Comparison of ENCODE assay signal across 1 cellular context in genomic region chr6:74870403-74870802, GRCh38.
TF ChIP-seq lines count a peak whose summit lies in the region.

No MANE protein-coding gene starts in this region.

TF ChIP-seq in HepG2, 621 proteins besides CTCF, POLR2A, EP300 and RAD21 (continued from another document and continues in another):
- TF ChIP-seq, protein P1, sequence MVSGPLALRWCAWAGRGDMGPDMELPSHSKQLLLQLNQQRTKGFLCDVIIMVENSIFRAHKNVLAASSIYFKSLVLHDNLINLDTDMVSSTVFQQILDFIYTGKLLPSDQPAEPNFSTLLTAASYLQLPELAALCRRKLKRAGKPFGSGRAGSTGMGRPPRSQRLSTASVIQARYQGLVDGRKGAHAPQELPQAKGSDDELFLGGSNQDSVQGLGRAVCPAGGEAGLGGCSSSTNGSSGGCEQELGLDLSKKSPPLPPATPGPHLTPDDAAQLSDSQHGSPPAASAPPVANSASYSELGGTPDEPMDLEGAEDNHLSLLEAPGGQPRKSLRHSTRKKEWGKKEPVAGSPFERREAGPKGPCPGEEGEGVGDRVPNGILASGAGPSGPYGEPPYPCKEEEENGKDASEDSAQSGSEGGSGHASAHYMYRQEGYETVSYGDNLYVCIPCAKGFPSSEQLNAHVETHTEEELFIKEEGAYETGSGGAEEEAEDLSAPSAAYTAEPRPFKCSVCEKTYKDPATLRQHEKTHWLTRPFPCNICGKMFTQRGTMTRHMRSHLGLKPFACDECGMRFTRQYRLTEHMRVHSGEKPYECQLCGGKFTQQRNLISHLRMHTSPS (CRISPR knock-in tag; IDR thresholded peaks at IDR 0.05; ENCODE audit: low read depth) = no peak
- TF ChIP-seq SIN3B (IDR thresholded peaks at IDR 0.05; ENCODE audit: low read length) = no peak
- peak; percentile 31; the same call in 1 of the 2 replicates for TF ChIP-seq FOXO1 (CRISPR knock-in tag; IDR thresholded peaks at IDR 0.05)
- no peak for TF ChIP-seq FOXA1 (IDR thresholded peaks at IDR 0.05)
- 0 out of 2 replicates have a peak, but pooled peaks have one; percentile 8 for TF ChIP-seq FOXA1 (CRISPR knock-in tag; IDR thresholded peaks at IDR 0.05)
- TF ChIP-seq EEA1 (CRISPR knock-in tag; IDR thresholded peaks at IDR 0.05; ENCODE audit: borderline replicate concordance) = no peak
- no peak for TF ChIP-seq SETDB1 (CRISPR knock-in tag; IDR thresholded peaks at IDR 0.05; ENCODE audit: borderline replicate concordance)
- TF ChIP-seq, protein P2, sequence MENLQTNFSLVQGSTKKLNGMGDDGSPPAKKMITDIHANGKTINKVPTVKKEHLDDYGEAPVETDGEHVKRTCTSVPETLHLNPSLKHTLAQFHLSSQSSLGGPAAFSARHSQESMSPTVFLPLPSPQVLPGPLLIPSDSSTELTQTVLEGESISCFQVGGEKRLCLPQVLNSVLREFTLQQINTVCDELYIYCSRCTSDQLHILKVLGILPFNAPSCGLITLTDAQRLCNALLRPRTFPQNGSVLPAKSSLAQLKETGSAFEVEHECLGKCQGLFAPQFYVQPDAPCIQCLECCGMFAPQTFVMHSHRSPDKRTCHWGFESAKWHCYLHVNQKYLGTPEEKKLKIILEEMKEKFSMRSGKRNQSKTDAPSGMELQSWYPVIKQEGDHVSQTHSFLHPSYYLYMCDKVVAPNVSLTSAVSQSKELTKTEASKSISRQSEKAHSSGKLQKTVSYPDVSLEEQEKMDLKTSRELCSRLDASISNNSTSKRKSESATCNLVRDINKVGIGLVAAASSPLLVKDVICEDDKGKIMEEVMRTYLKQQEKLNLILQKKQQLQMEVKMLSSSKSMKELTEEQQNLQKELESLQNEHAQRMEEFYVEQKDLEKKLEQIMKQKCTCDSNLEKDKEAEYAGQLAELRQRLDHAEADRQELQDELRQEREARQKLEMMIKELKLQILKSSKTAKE (CRISPR knock-in tag; IDR thresholded peaks at IDR 0.05; ENCODE audit: borderline replicate concordance) = no peak
- TF ChIP-seq SOX5 (CRISPR knock-in tag; IDR thresholded peaks at IDR 0.05; ENCODE audit: borderline replicate concordance) = peak; percentile 30; the same call in 1 of the 2 replicates
- no peak for TF ChIP-seq ZFP37 (CRISPR knock-in tag; IDR thresholded peaks at IDR 0.05; ENCODE audit: borderline replicate concordance)
- no peak for TF ChIP-seq NR3C1 (CRISPR knock-in tag; IDR thresholded peaks at IDR 0.05)
- TF ChIP-seq ZSCAN12 (CRISPR knock-in tag; IDR thresholded peaks at IDR 0.05) = no peak
- no peak for TF ChIP-seq ETS1 (CRISPR knock-in tag; IDR thresholded peaks at IDR 0.05)
- no peak for TF ChIP-seq KAT7 (CRISPR knock-in tag; IDR thresholded peaks at IDR 0.05; ENCODE audit: borderline replicate concordance)
- peak; percentile 35; the same call in 1 of the 2 replicates for TF ChIP-seq MIER3 (CRISPR knock-in tag; IDR thresholded peaks at IDR 0.05; ENCODE audit: borderline replicate concordance)
- TF ChIP-seq NFKBIZ (CRISPR knock-in tag; IDR thresholded peaks at IDR 0.05) = no peak
- peak; percentile 44; the same call in 1 of the 2 replicates for TF ChIP-seq MIER2 (CRISPR knock-in tag; IDR thresholded peaks at IDR 0.05)
- TF ChIP-seq CAMTA2 (CRISPR knock-in tag; IDR thresholded peaks at IDR 0.05; ENCODE audit: borderline replicate concordance) = no peak
- TF ChIP-seq RXRB (CRISPR knock-in tag; IDR thresholded peaks at IDR 0.05; ENCODE audit: borderline replicate concordance) = peak; percentile 62
- TF ChIP-seq ZEB1 (IDR thresholded peaks at IDR 0.05; ENCODE audit: insufficient replicate concordance, low read depth) = no peak
- TF ChIP-seq ETV5 (CRISPR knock-in tag; IDR thresholded peaks at IDR 0.05; ENCODE audit: borderline replicate concordance) = peak; percentile 39; the same call in 1 of the 2 replicates
- no peak for TF ChIP-seq CBX1 (IDR thresholded peaks at IDR 0.05; ENCODE audit: low read depth)
- TF ChIP-seq ZNF567 (CRISPR knock-in tag; IDR thresholded peaks at IDR 0.05; ENCODE audit: borderline replicate concordance) = no peak
- TF ChIP-seq GABPA (IDR thresholded peaks at IDR 0.05; ENCODE audit: low read depth, low read length) = no peak
- peak; percentile 65 for TF ChIP-seq GABPA (CRISPR knock-in tag; IDR thresholded peaks at IDR 0.05; ENCODE audit: low read depth)
- TF ChIP-seq ZNF18 (CRISPR knock-in tag; IDR thresholded peaks at IDR 0.05; ENCODE audit: insufficient replicate concordance) = no peak
- TF ChIP-seq ZNF629 (CRISPR knock-in tag; conservative IDR thresholded peaks at IDR 0.05) = peak; percentile 30; the same call in 1 of the 2 replicates
- TF ChIP-seq SP140L (CRISPR knock-in tag; IDR thresholded peaks at IDR 0.05; ENCODE audit: borderline replicate concordance) = no peak
- TF ChIP-seq FIP1L1 (IDR thresholded peaks at IDR 0.05; ENCODE audit: borderline replicate concordance, insufficient read depth, low read depth, low read length) = no peak
- TF ChIP-seq ZNF775 (CRISPR knock-in tag; IDR thresholded peaks at IDR 0.05; ENCODE audit: borderline replicate concordance) = no peak
- peak; percentile 73 for TF ChIP-seq ARID5B (CRISPR knock-in tag; IDR thresholded peaks at IDR 0.05)
- TF ChIP-seq ZNF644 (CRISPR knock-in tag; IDR thresholded peaks at IDR 0.05; ENCODE audit: low read depth) = peak; percentile 88
- peak; percentile 20; the same call in 1 of the 2 replicates for TF ChIP-seq HMG20A (CRISPR knock-in tag; IDR thresholded peaks at IDR 0.05; ENCODE audit: borderline replicate concordance)
- peak; percentile 88 for TF ChIP-seq SRF (IDR thresholded peaks at IDR 0.05; ENCODE audit: low read depth, low read length)
- TF ChIP-seq, protein P3, sequence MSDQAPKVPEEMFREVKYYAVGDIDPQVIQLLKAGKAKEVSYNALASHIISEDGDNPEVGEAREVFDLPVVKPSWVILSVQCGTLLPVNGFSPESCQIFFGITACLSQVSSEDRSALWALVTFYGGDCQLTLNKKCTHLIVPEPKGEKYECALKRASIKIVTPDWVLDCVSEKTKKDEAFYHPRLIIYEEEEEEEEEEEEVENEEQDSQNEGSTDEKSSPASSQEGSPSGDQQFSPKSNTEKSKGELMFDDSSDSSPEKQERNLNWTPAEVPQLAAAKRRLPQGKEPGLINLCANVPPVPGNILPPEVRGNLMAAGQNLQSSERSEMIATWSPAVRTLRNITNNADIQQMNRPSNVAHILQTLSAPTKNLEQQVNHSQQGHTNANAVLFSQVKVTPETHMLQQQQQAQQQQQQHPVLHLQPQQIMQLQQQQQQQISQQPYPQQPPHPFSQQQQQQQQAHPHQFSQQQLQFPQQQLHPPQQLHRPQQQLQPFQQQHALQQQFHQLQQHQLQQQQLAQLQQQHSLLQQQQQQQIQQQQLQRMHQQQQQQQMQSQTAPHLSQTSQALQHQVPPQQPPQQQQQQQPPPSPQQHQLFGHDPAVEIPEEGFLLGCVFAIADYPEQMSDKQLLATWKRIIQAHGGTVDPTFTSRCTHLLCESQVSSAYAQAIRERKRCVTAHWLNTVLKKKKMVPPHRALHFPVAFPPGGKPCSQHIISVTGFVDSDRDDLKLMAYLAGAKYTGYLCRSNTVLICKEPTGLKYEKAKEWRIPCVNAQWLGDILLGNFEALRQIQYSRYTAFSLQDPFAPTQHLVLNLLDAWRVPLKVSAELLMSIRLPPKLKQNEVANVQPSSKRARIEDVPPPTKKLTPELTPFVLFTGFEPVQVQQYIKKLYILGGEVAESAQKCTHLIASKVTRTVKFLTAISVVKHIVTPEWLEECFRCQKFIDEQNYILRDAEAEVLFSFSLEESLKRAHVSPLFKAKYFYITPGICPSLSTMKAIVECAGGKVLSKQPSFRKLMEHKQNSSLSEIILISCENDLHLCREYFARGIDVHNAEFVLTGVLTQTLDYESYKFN (CRISPR knock-in tag; conservative IDR thresholded peaks at IDR 0.05) = 0 out of 2 replicates have a peak, but pooled peaks have one; percentile 16
- TF ChIP-seq, protein P4, sequence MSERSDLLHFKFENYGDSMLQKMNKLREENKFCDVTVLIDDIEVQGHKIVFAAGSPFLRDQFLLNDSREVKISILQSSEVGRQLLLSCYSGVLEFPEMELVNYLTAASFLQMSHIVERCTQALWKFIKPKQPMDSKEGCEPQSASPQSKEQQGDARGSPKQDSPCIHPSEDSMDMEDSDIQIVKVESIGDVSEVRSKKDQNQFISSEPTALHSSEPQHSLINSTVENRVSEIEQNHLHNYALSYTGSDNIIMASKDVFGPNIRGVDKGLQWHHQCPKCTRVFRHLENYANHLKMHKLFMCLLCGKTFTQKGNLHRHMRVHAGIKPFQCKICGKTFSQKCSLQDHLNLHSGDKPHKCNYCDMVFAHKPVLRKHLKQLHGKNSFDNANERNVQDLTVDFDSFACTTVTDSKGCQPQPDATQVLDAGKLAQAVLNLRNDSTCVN (CRISPR knock-in tag; IDR thresholded peaks at IDR 0.05; ENCODE audit: borderline replicate concordance) = no peak
- TF ChIP-seq GABPB1 (CRISPR knock-in tag; IDR thresholded peaks at IDR 0.05) = peak; percentile 59; the same call in 1 of the 2 replicates
- TF ChIP-seq MTF1 (CRISPR knock-in tag; IDR thresholded peaks at IDR 0.05) = no peak
- no peak for TF ChIP-seq ZNF562 (CRISPR knock-in tag; IDR thresholded peaks at IDR 0.05; ENCODE audit: borderline replicate concordance)
- TF ChIP-seq HNF4G (IDR thresholded peaks at IDR 0.05; ENCODE audit: borderline replicate concordance, low read depth, low read length) = peak; percentile 23; the same call in 1 of the 2 replicates
- TF ChIP-seq HNF4G (CRISPR knock-in tag; IDR thresholded peaks at IDR 0.05; ENCODE audit: borderline replicate concordance, low read depth) = no peak
- TF ChIP-seq ZNF784 (CRISPR knock-in tag; IDR thresholded peaks at IDR 0.05; ENCODE audit: borderline replicate concordance) = no peak
- peak; percentile 27; the same call in 1 of the 2 replicates for TF ChIP-seq KDM6A (CRISPR knock-in tag; IDR thresholded peaks at IDR 0.05; ENCODE audit: low read depth)
- no peak for TF ChIP-seq TBX3 (IDR thresholded peaks at IDR 0.05; ENCODE audit: borderline replicate concordance)
- no peak for TF ChIP-seq CSRNP2 (CRISPR knock-in tag; conservative IDR thresholded peaks at IDR 0.05; ENCODE audit: low read depth)
- peak; percentile 19 for TF ChIP-seq TEAD3 (CRISPR knock-in tag; optimal IDR thresholded peaks at IDR 0.05; ENCODE audit: borderline replicate concordance)
- TF ChIP-seq IKZF4 (CRISPR knock-in tag; IDR thresholded peaks at IDR 0.05; ENCODE audit: borderline replicate concordance, low read depth, not compliant biosample characterization) = no peak
